20 cellular contexts compared by ENCODE assay signal in the genomic region with DNA sequence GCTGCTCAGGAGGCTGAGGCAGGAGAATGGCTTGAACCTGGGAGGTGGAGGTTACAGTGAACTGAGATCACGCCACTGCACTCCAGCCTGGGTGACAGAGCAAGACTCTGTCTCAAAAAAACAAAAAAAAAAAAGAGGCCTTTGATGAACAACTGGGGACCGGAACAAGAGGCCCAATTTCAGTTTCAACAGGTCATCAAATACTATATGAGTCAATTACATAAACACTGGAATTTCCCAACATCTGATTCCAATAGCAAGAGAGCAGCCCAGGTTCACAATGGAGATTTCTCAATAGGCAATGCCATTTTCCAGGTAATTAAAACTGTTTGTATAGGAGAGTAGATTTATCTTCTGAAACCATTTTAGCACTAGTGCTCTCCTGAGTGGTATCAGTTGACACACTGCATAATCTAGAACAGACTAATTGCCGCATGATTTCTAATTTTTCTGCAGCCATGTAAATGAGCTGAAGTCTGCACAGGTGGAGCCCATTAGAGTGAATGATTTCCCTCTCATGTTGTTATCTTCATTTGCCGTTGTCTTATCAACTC.
A peak's percentile ranks its signal among the peaks of the same experiment; 100 is the strongest.
DNase-seq lines count a peak whose midpoint lies in the region; ATAC-seq and TF ChIP-seq lines count a peak whose summit lies in the region.
"Had no signal": no experiment of that assay in that cellular context is flagged by ENCODE, and none has a peak within 500 bp of the region (broad histone marks: within the 10 kb centered on the region; RNA-seq: fewer than 3 reads in every experiment).

No MANE protein-coding gene starts in this region.

- DNase-seq in DMS153 (lab: John Stamatoyannopoulos, UW) (peak; percentile 62), NCI-H128 (lab: John Stamatoyannopoulos, UW; ENCODE audit: unreplicated experiment) (peak; percentile 52), NCI-H2196 (lab: John Stamatoyannopoulos, UW; ENCODE audit: unreplicated experiment) (peak; percentile 55), DMS 273 treated with DMSO at 0.1 percent for 48 hours (lab: John Stamatoyannopoulos, UW) (no peak)
- no peak for DNase-seq in stimulated activated naive CD4-positive, alpha-beta T cell (lab: John Stamatoyannopoulos, UW)
- DNase-seq in stimulated activated CD4-positive, alpha-beta T cell treated with anti-CD3 and anti-CD28 coated beads, Interleukin-4, amount 100 ng/mL, for 4 hours, result no peak
- DNase-seq: activated CD4-positive, alpha-beta T cell treated with anti-CD3 and anti-CD28 coated beads for 4 hours; aorta; CD8-positive, alpha-beta memory T cell; erythroblast; H9; NK-92 treated with Interleukin-12 subunit alpha and Interleukin-12 subunit beta, amount 100 ng/mL, for 24 hours; Peyer's patch; sigmoid colon; stimulated activated CD4-positive, alpha-beta T cell treated with anti-CD3 and anti-CD28 coated beads, Interleukin-15, amount 100 ng/mL, for 24 hours; stimulated activated CD8-positive, alpha-beta memory T cell treated with anti-CD3 and anti-CD28 coated beads, Interleukin-4, amount 100 ng/mL, for 48 hours had no signal

- ATAC-seq in HG03460 (IDR thresholded peaks at IDR 0.05; ENCODE audit: unreplicated experiment), result no peak
- ATAC-seq: K562 had no signal

- H3K27ac ChIP-seq in VCaP, result peak overlapping the region; percentile 16; the same call in 1 of the 2 replicates
- H3K27ac ChIP-seq: Peyer's patch, SJSA1 had no signal

- TF ChIP-seq CTCF in VCaP (conservative IDR thresholded peaks at IDR 0.05), result no peak

Comparison
In these comparisons a context has a peak if more than half of its experiments do, and no peak if none do; other contexts are left out.
1. DNase-seq: peak in DMS153 (single experiment), NCI-H128 (single experiment) and NCI-H2196 (single experiment); none in stimulated activated naive CD4-positive, alpha-beta T cell (0 of 6), DMS 273 treated with DMSO at 0.1 percent for 48 hours (single experiment) and stimulated activated CD4-positive, alpha-beta T cell treated with anti-CD3 and anti-CD28 coated beads, Interleukin-4, amount 100 ng/mL, for 4 hours (0 of 2).